Comparison of ENCODE assay signal across 8 cellular contexts in the genomic region with DNA sequence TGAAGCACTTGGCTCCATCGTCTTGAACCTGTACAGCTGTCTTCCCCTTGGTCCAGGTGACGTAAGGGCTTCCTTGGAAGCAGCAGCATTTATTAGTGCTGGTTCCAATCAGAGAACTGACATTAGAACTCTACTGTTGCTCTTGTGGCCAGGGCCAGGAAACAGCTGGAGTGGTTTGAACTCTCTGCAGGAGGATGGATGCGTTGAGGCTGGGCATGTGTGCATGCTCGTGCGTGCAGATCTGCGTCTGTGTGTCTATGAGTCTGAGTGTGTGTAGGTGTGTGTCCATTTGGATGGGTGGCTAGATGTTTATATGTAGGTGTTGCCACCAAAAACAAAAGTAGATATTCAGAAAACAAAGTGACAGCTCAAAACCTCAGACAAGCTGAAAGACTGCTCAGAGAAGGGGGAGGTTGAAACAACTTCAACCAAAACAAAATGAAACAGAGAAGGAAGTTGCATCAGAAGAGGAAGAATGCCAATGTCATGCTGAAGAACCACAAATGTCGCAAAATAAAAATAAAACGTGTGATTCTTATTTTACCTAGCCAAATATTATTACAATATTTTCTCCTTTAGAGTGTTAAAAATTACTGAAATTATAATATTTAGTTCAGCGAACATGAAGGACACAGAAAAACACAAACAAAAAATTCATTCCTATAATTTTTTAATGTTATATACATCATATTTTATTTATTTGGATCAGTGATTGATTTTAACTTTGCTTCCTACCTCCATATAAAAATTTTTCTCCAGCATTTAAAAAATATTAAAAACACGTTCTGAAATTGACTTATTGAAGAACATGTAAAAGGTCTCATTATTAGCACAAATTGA.
DNase-seq lines count a peak whose midpoint lies in the region; ATAC-seq and TF ChIP-seq lines count a peak whose summit lies in the region.

No MANE protein-coding gene starts in this region.

- H3K9me3 ChIP-seq in CD4-positive, alpha-beta memory T cell (ENCODE audit: control insufficient read depth in 1 of 2, low read length in 2 of 2), result no peaks in the 10 kb centered on the region

- peak overlapping the region; percentile 25 to 31 for H3K4me3 ChIP-seq in CD4-positive, alpha-beta memory T cell (ENCODE audit: low read length in 2 of 2)

- H3K4me3 Mint-ChIP-seq in CD4-positive, alpha-beta memory T cell, result peak overlapping the region; percentile 62 to 86 (median 80)
- H3K4me3 Mint-ChIP-seq in glutamatergic neuron (ENCODE audit: unreplicated experiment), result no peak overlapping the region

- H3K36me3 ChIP-seq in CD4-positive, alpha-beta memory T cell (ENCODE audit: insufficient read depth, low read length), result no peaks in the 10 kb centered on the region

- peaks cover 0 to 1% (median 0%) of the 10 kb centered on the region in 8 donors for H3K9me3 Mint-ChIP-seq in CD4-positive, alpha-beta memory T cell
- peaks cover under 1% of the 10 kb centered on the region for H3K9me3 Mint-ChIP-seq in glutamatergic neuron (ENCODE audit: unreplicated experiment)

- no peaks in the 10 kb centered on the region for H3K36me3 Mint-ChIP-seq in CD4-positive, alpha-beta memory T cell
- no peaks in the 10 kb centered on the region for H3K36me3 Mint-ChIP-seq in glutamatergic neuron (ENCODE audit: unreplicated experiment)

- H3K27me3 ChIP-seq in CD4-positive, alpha-beta memory T cell (ENCODE audit: insufficient read depth, low read length), result no peaks in the 10 kb centered on the region

- H3K4me1 ChIP-seq in CD4-positive, alpha-beta memory T cell (ENCODE audit: insufficient read depth, low read length), result peaks cover 41% of the 10 kb centered on the region

- peak overlapping the region; percentile 60 for H3K27ac ChIP-seq in CD4-positive, alpha-beta memory T cell (ENCODE audit: low read depth, low read length)

- DNase-seq in CD4-positive, alpha-beta memory T cell, result peak; percentile 80 to 90 (median 82)
- DNase-seq in LHCN-M2 (ENCODE audit: low read depth) (peak; percentile 59), fibroblast of peridontal ligament (ENCODE audit: extremely low read depth) (peak; percentile 64), glutamatergic neuron (no peak), DMS 273 (lab: John Stamatoyannopoulos, UW; ENCODE audit: unreplicated experiment) (no peak)
- DNase-seq in activated CD8-positive, alpha-beta memory T cell treated with anti-CD3 and anti-CD28 coated beads for 4 hours (ENCODE audit: low read depth in 2 of 2), result peak; percentile 24 to 35
- peak in 3 of 4 experiments; percentile 25 to 32 (median 30) for DNase-seq in stimulated activated CD4-positive, alpha-beta T cell treated with anti-CD3 and anti-CD28 coated beads, Interleukin-1b, Interleukin-23, amount 100 ng/mL, for 24 hours (ENCODE audit: low read depth in 4 of 4, low spot score in 1 of 4)

- H3K27me3 Mint-ChIP-seq in CD4-positive, alpha-beta memory T cell, result no peaks in the 10 kb centered on the region
- H3K27me3 Mint-ChIP-seq in glutamatergic neuron (ENCODE audit: unreplicated experiment), result peaks cover 4% of the 10 kb centered on the region

- POLR2A ChIA-PET in CD4-positive, alpha-beta memory T cell (lab: Charles Lee; ENCODE audit: partially characterized antibody), result interaction anchor here (0.7 to 10.6 kb wide), 5 partner anchors 42 to 123 kb away, joined by 3 to 145 read pairs (median 3); no protein-coding TSS in a partner anchor

- intact Hi-C loops in CD4-positive, alpha-beta memory T cell (cut with micrococcal nuclease), result loop anchor here (1.0 kb wide), 3 partner anchors 43 to 123 kb away; a partner anchor contains a TSS

- peaks cover 20 to 46% (median 33%) of the 10 kb centered on the region in 4 donors for H3K4me1 Mint-ChIP-seq in CD4-positive, alpha-beta memory T cell
- H3K4me1 Mint-ChIP-seq in glutamatergic neuron (ENCODE audit: low read depth, unreplicated experiment), result no peaks in the 10 kb centered on the region

- no peak for TF ChIP-seq CTCF in glutamatergic neuron (IDR thresholded peaks at IDR 0.05; ENCODE audit: partially characterized antibody, unreplicated experiment)

- ATAC-seq in GM21528 (IDR thresholded peaks at IDR 0.05; ENCODE audit: low FRiP score, unreplicated experiment), result peak; percentile 71

- CTCF ChIA-PET in CD4-positive, alpha-beta memory T cell (lab: Charles Lee; ENCODE audit: partially characterized antibody), result interaction anchor here (1.0 to 1.6 kb wide), 3 partner anchors 41 to 125 kb away, joined by 3 to 6 read pairs (median 3); no protein-coding TSS in a partner anchor

- peak overlapping the region; percentile 85 to 94 (median 92) for H3K27ac Mint-ChIP-seq in CD4-positive, alpha-beta memory T cell
- no peak overlapping the region for H3K27ac Mint-ChIP-seq in glutamatergic neuron (ENCODE audit: unreplicated experiment)

Comparison
In these comparisons a context has a peak if more than half of its experiments do, and no peak if none do; other contexts are left out.
1. DNase-seq: peak in CD4-positive, alpha-beta memory T cell (5 of 5), LHCN-M2 (single experiment), activated CD8-positive, alpha-beta memory T cell treated with anti-CD3 and anti-CD28 coated beads for 4 hours (2 of 2), fibroblast of peridontal ligament (single experiment) and stimulated activated CD4-positive, alpha-beta T cell treated with anti-CD3 and anti-CD28 coated beads, Interleukin-1b, Interleukin-23, amount 100 ng/mL, for 24 hours (3 of 4); none in glutamatergic neuron (single experiment) and DMS 273 (single experiment).